19 cellular contexts compared by ENCODE assay signal in the genomic region with DNA sequence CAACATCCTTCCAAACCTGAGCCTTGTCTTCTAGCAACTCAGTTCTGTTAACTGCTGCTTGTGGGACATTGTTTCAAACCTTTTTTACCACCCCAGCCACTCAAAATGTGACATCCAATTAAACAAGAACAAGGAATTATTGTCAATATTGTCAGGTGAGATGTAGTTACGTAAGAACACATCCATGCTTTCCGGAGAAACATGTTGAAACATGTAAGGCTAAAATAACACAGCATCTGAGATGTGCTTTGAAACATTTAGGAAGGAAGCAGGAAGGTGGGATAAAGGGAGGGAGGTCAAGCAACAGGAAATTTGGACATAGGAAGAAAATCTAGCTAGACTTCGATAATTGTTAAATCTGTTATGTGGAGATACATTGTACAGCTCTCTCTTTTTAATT.
"Had no signal": no experiment of that assay in that cellular context is flagged by ENCODE, and none has a peak within 500 bp of the region (broad histone marks: within the 10 kb centered on the region; RNA-seq: fewer than 3 reads in every experiment).

No MANE protein-coding gene starts in this region.

- H3K4me3 ChIP-seq: colonic mucosa, heart left ventricle, pancreas, stomach, upper lobe of left lung, uterus had no signal

- H3K4me1 Mint-ChIP-seq: natural killer cell had no signal

- H3K4me1 ChIP-seq: colonic mucosa, heart left ventricle, pancreas, stomach, upper lobe of left lung, uterus had no signal

- FAIRE-seq: pancreas, small intestine had no signal

- ATAC-seq: heart left ventricle, natural killer cell, pancreas, right cardiac atrium had no signal

- H3K36me3 ChIP-seq: colonic mucosa, heart left ventricle, pancreas, stomach, upper lobe of left lung, uterus had no signal

- H3K27ac Mint-ChIP-seq: mesothelial cell of epicardium, natural killer cell, progenitor cell of endocrine pancreas had no signal

- H3K27me3 ChIP-seq: colonic mucosa, heart left ventricle, pancreas, stomach, upper lobe of left lung, uterus had no signal

- H3K27me3 Mint-ChIP-seq: progenitor cell of endocrine pancreas had no signal

- H3K9me3 ChIP-seq: colonic mucosa, heart left ventricle, pancreas, stomach, upper lobe of left lung, uterus had no signal

- DNase-seq: colonic mucosa; dermis blood vessel endothelial cell; foreskin melanocyte; heart left ventricle; hippocampal formation; kidney glomerular epithelial cell; natural killer cell; occipital lobe; pancreas; right cardiac atrium; small intestine; stimulated activated CD4-positive, alpha-beta T cell treated with anti-CD3 and anti-CD28 coated beads, Interleukin-12 subunit alpha, Interleukin-12 subunit beta, amount 100 ng/mL, for 4 hours; stimulated activated naive CD4-positive, alpha-beta T cell; stomach; substantia nigra; upper lobe of left lung; uterus had no signal

- H3K4me3 Mint-ChIP-seq: mesothelial cell of epicardium, natural killer cell had no signal

- H3K27ac ChIP-seq: colonic mucosa, heart left ventricle, pancreas, stomach, upper lobe of left lung, uterus had no signal
